In the genomic region with DNA sequence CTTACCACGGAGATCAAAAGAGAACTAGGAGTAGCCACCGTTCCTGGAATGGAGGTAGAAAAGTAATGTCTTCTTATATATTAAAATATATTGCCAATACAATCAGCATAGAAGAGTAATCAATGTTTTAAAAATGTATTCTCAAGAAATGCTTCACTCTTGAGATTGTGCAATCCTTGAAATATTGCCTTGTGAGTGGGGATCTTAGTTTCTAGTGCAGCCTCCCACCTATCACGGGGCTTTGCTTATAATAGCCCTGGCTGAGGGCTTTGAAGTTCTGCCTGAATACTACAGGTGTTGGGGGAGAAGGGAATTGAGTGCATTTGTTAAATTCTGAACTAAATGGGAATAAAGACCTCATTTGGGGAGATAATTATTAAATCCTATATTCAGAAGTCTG, we compare ENCODE assay signal across 26 cellular contexts. TPM values are rescaled to one million over a fixed set of nuclear protein-coding genes. Genes with fewer than 3 reads are reported as not detected.
DNase-seq lines count a peak whose midpoint lies in the region; ATAC-seq, FAIRE-seq and TF ChIP-seq lines count a peak whose summit lies in the region.
"Had no signal": no experiment of that assay in that cellular context is flagged by ENCODE, and none has a peak within 500 bp of the region (broad histone marks: within the 10 kb centered on the region; RNA-seq: fewer than 3 reads in every experiment).

No MANE protein-coding gene starts in this region.

- no peaks in the 10 kb centered on the region for H3K36me3 ChIP-seq in KOPT-K1 (ENCODE audit: insufficient read depth, low read length)
- H3K36me3 ChIP-seq: BLaER1 treated with 17β-estradiol and CSF1 and Interleukin-3, amounts not matched to agents 10 nM and 100 nM; spleen had no signal

- peak overlapping the region; percentile 90 for H3K27ac Mint-ChIP-seq in activated CD8-positive, alpha-beta memory T cell treated with anti-CD3 and anti-CD28 coated beads, Interleukin-2, amount 10 ng/mL, durations not matched to agents 7 days and 5 days
- H3K27ac Mint-ChIP-seq in activated T-helper 2 cell treated with anti-CD3 and anti-CD28 coated beads, Interferon-gamma antibody, Interleukin-2, Interleukin-4, amounts not matched to agents 10 μg/mL and 5 μg/mL and 100 μg/mL, durations not matched to agents 14 hours and 24 hours and 36 hours: peak overlapping the region; percentile 79
- peak overlapping the region; percentile 80 to 97 (median 90) for H3K27ac Mint-ChIP-seq in naive thymus-derived CD8-positive, alpha-beta T cell

- CTCF ChIA-PET in activated CD8-positive, alpha-beta memory T cell treated with anti-CD3 and anti-CD28 coated beads, Interleukin-2, amount 10 ng/mL, durations not matched to agents 7 days and 5 days (lab: Charles Lee): no interaction called here

- DNase-seq in activated CD8-positive, alpha-beta memory T cell treated with anti-CD3 and anti-CD28 coated beads, Interleukin-2, amount 10 ng/mL, durations not matched to agents 7 days and 5 days: no peak
- DNase-seq in activated CD8-positive, alpha-beta memory T cell treated with anti-CD3 and anti-CD28 coated beads, Interleukin-2, amount 50 U/mL, for 4 hours: no peak
- no peak for DNase-seq in activated T-helper 2 cell treated with anti-CD3 and anti-CD28 coated beads, Interferon-gamma antibody, Interleukin-2, Interleukin-4, amounts not matched to agents 10 μg/mL and 5 μg/mL and 100 μg/mL, durations not matched to agents 14 hours and 24 hours and 36 hours (ENCODE audit: low spot score)
- no peak for DNase-seq in naive thymus-derived CD8-positive, alpha-beta T cell
- DNase-seq in COR-L47 (lab: John Stamatoyannopoulos, UW): no peak
- no peak for DNase-seq in D721Med (ENCODE audit: insufficient read length, low spot score)
- DNase-seq: activated CD8-positive, alpha-beta memory T cell treated with anti-CD3 and anti-CD28 coated beads for 24 hours; activated gamma-delta T cell treated with Interleukin-2 at 50 U/mL for 16 hours; DMS153; effector CD8-positive, alpha-beta T cell; GF-D8; GOT3; mammary epithelial cell; NCI-H146; NCI-H2171 treated with DMSO at 0.1 percent for 48 hours; NCI-H526 treated with DMSO at 0.1 percent for 48 hours; spleen; stimulated activated CD4-positive, alpha-beta T cell treated with anti-CD3 and anti-CD28 coated beads, Interleukin-4, amount 100 ng/mL, for 4 hours; SW 1271 had no signal

- no peak for ATAC-seq in activated CD8-positive, alpha-beta memory T cell treated with anti-CD3 and anti-CD28 coated beads, Interleukin-2, amount 10 ng/mL, durations not matched to agents 7 days and 5 days
- no peak for ATAC-seq in naive thymus-derived CD8-positive, alpha-beta T cell
- ATAC-seq in HG03521 (IDR thresholded peaks at IDR 0.05; ENCODE audit: unreplicated experiment): no peak
- ATAC-seq: Right ventricle myocardium inferior had no signal

- no peaks in the 10 kb centered on the region for H3K9me3 ChIP-seq in KOPT-K1 (ENCODE audit: insufficient read depth, low read length, poor library complexity, severe bottlenecking)
- H3K9me3 ChIP-seq: spleen had no signal

- H3K4me1 Mint-ChIP-seq in activated CD8-positive, alpha-beta memory T cell treated with anti-CD3 and anti-CD28 coated beads, Interleukin-2, amount 10 ng/mL, durations not matched to agents 7 days and 5 days: peaks cover 61% of the 10 kb centered on the region
- H3K4me1 Mint-ChIP-seq in activated T-helper 2 cell treated with anti-CD3 and anti-CD28 coated beads, Interferon-gamma antibody, Interleukin-2, Interleukin-4, amounts not matched to agents 10 μg/mL and 5 μg/mL and 100 μg/mL, durations not matched to agents 14 hours and 24 hours and 36 hours (ENCODE audit: low read depth): peaks cover 54% of the 10 kb centered on the region
- H3K4me1 Mint-ChIP-seq in naive thymus-derived CD8-positive, alpha-beta T cell: peaks cover 16 to 48% (median 41%) of the 10 kb centered on the region in 4 donors

- TF ChIP-seq CTCF in D721Med (IDR thresholded peaks at IDR 0.05; ENCODE audit: insufficient read depth, missing control alignments): no peak

- peak overlapping the region; percentile 38 for H3K4me3 Mint-ChIP-seq in activated CD8-positive, alpha-beta memory T cell treated with anti-CD3 and anti-CD28 coated beads, Interleukin-2, amount 10 ng/mL, durations not matched to agents 7 days and 5 days
- peak overlapping the region; percentile 40 for H3K4me3 Mint-ChIP-seq in activated T-helper 2 cell treated with anti-CD3 and anti-CD28 coated beads, Interferon-gamma antibody, Interleukin-2, Interleukin-4, amounts not matched to agents 10 μg/mL and 5 μg/mL and 100 μg/mL, durations not matched to agents 14 hours and 24 hours and 36 hours (ENCODE audit: low read depth)
- peak overlapping the region in 7 of 10 donors; percentile 24 to 73 (median 45) for H3K4me3 Mint-ChIP-seq in naive thymus-derived CD8-positive, alpha-beta T cell

- peaks cover 4% of the 10 kb centered on the region for H3K36me3 Mint-ChIP-seq in activated CD8-positive, alpha-beta memory T cell treated with anti-CD3 and anti-CD28 coated beads, Interleukin-2, amount 10 ng/mL, durations not matched to agents 7 days and 5 days
- H3K36me3 Mint-ChIP-seq in activated T-helper 2 cell treated with anti-CD3 and anti-CD28 coated beads, Interferon-gamma antibody, Interleukin-2, Interleukin-4, amounts not matched to agents 10 μg/mL and 5 μg/mL and 100 μg/mL, durations not matched to agents 14 hours and 24 hours and 36 hours (ENCODE audit: low read depth): no peaks in the 10 kb centered on the region
- H3K36me3 Mint-ChIP-seq in naive thymus-derived CD8-positive, alpha-beta T cell: no peaks in the 10 kb centered on the region

- no peaks in the 10 kb centered on the region for H3K27me3 Mint-ChIP-seq in activated CD8-positive, alpha-beta memory T cell treated with anti-CD3 and anti-CD28 coated beads, Interleukin-2, amount 10 ng/mL, durations not matched to agents 7 days and 5 days
- no peaks in the 10 kb centered on the region for H3K27me3 Mint-ChIP-seq in activated T-helper 2 cell treated with anti-CD3 and anti-CD28 coated beads, Interferon-gamma antibody, Interleukin-2, Interleukin-4, amounts not matched to agents 10 μg/mL and 5 μg/mL and 100 μg/mL, durations not matched to agents 14 hours and 24 hours and 36 hours (ENCODE audit: low read depth)
- no peaks in the 10 kb centered on the region for H3K27me3 Mint-ChIP-seq in naive thymus-derived CD8-positive, alpha-beta T cell

- no peaks in the 10 kb centered on the region for H3K9me3 Mint-ChIP-seq in activated CD8-positive, alpha-beta memory T cell treated with anti-CD3 and anti-CD28 coated beads, Interleukin-2, amount 10 ng/mL, durations not matched to agents 7 days and 5 days (ENCODE audit: low read depth)
- no peaks in the 10 kb centered on the region for H3K9me3 Mint-ChIP-seq in activated T-helper 2 cell treated with anti-CD3 and anti-CD28 coated beads, Interferon-gamma antibody, Interleukin-2, Interleukin-4, amounts not matched to agents 10 μg/mL and 5 μg/mL and 100 μg/mL, durations not matched to agents 14 hours and 24 hours and 36 hours
- no peaks in the 10 kb centered on the region for H3K9me3 Mint-ChIP-seq in naive thymus-derived CD8-positive, alpha-beta T cell

- POLR2A ChIA-PET in naive thymus-derived CD8-positive, alpha-beta T cell (lab: Charles Lee): no interaction called here

- intact Hi-C loops in activated T-helper 2 cell treated with anti-CD3 and anti-CD28 coated beads, Interferon-gamma antibody, Interleukin-2, Interleukin-4, amounts not matched to agents 10 μg/mL and 5 μg/mL and 100 μg/mL, durations not matched to agents 14 hours and 24 hours and 36 hours (cut with micrococcal nuclease): loop anchor here (5.0 kb wide), 2 partner anchors 180 to 210 kb away; no protein-coding TSS in a partner anchor

- H3K27ac ChIP-seq in KOPT-K1 (ENCODE audit: low read depth, low read length, poor library complexity, severe bottlenecking): peak overlapping the region; percentile 68
- H3K27ac ChIP-seq: BLaER1 treated with 17β-estradiol and CSF1 and Interleukin-3, amounts not matched to agents 10 nM and 100 nM had no signal

- FAIRE-seq in D721Med (lab: Jason Lieb, UNC): no peak

RNA-seq across cellular contexts. Expression of gene VGLL1, which starts 55.5 kb away (rescaled TPM):
- not detected for total RNA-seq in activated CD8-positive, alpha-beta memory T cell treated with anti-CD3 and anti-CD28 coated beads, Interleukin-2, amount 10 ng/mL, durations not matched to agents 7 days and 5 days
- total RNA-seq in activated T-helper 2 cell treated with anti-CD3 and anti-CD28 coated beads, Interferon-gamma antibody, Interleukin-2, Interleukin-4, amounts not matched to agents 10 μg/mL and 5 μg/mL and 100 μg/mL, durations not matched to agents 14 hours and 24 hours and 36 hours: not detected in 2 replicates
- total RNA-seq in naive thymus-derived CD8-positive, alpha-beta T cell: not detected
- polyA plus RNA-seq in naive thymus-derived CD8-positive, alpha-beta T cell: not detected
- total RNA-seq: A673, omental fat pad, Right ventricle myocardium inferior, spleen, subcutaneous adipose tissue had no signal
- polyA plus RNA-seq: spleen had no signal
